2 cellular contexts compared by ENCODE assay signal in the genomic region with DNA sequence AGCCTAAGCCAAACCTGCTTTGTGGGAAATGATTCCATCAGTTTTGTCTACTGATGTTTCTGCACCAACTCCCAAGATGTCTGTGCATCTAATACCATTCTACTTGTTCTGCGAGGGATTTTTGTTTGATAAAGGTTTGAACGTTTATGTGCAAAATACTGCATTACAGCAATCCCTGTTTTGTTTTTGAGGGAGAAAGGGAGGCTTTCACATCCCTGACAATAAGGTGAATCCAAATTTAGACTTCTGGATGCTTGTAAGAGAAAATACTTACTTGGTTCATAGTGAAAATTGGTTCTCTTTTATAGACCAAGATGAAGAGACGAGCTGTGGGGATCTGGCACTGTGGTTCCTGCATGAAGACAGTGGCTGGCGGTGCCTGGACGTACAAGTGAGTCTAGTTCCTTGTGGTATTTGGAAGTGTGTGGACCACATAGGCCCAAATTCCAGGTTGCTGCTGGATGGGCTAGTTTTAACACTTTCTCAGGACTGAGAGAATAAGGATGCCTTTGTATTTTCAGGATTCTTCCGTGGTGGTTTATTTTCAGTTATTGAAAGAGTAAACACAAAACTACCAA.
TF ChIP-seq lines count a peak whose summit lies in the region.

No MANE protein-coding gene starts in this region.

TF ChIP-seq in SK-N-SH, 30 proteins besides CTCF, POLR2A, EP300 and RAD21 (continued from another document):
- TF ChIP-seq, protein P1, sequence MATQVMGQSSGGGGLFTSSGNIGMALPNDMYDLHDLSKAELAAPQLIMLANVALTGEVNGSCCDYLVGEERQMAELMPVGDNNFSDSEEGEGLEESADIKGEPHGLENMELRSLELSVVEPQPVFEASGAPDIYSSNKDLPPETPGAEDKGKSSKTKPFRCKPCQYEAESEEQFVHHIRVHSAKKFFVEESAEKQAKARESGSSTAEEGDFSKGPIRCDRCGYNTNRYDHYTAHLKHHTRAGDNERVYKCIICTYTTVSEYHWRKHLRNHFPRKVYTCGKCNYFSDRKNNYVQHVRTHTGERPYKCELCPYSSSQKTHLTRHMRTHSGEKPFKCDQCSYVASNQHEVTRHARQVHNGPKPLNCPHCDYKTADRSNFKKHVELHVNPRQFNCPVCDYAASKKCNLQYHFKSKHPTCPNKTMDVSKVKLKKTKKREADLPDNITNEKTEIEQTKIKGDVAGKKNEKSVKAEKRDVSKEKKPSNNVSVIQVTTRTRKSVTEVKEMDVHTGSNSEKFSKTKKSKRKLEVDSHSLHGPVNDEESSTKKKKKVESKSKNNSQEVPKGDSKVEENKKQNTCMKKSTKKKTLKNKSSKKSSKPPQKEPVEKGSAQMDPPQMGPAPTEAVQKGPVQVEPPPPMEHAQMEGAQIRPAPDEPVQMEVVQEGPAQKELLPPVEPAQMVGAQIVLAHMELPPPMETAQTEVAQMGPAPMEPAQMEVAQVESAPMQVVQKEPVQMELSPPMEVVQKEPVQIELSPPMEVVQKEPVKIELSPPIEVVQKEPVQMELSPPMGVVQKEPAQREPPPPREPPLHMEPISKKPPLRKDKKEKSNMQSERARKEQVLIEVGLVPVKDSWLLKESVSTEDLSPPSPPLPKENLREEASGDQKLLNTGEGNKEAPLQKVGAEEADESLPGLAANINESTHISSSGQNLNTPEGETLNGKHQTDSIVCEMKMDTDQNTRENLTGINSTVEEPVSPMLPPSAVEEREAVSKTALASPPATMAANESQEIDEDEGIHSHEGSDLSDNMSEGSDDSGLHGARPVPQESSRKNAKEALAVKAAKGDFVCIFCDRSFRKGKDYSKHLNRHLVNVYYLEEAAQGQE (IDR thresholded peaks at IDR 0.05; ENCODE audit: low read depth, low read length) = no peak
- TF ChIP-seq ELF1 (IDR thresholded peaks at IDR 0.05) (no peak), TEAD4 (IDR thresholded peaks at IDR 0.05; ENCODE audit: borderline replicate concordance, insufficient read depth) (no peak), MXI1 (IDR thresholded peaks at IDR 0.05; ENCODE audit: low read depth, low read length) (no peak), NRF1 (IDR thresholded peaks at IDR 0.05; ENCODE audit: low read depth, low read length) (no peak), YY1 (IDR thresholded peaks at IDR 0.05; ENCODE audit: low read depth) (no peak), RXRA (IDR thresholded peaks at IDR 0.05; ENCODE audit: borderline replicate concordance, low read depth) (no peak), MEF2A (IDR thresholded peaks at IDR 0.05; ENCODE audit: borderline replicate concordance, low read depth) (no peak), GATA2 (CRISPR knock-in tag; IDR thresholded peaks at IDR 0.05) (no peak), FOXJ3 (CRISPR knock-in tag; IDR thresholded peaks at IDR 0.05) (no peak), FOXM1 (IDR thresholded peaks at IDR 0.05; ENCODE audit: low read depth) (no peak)
- TF ChIP-seq, protein P2, sequence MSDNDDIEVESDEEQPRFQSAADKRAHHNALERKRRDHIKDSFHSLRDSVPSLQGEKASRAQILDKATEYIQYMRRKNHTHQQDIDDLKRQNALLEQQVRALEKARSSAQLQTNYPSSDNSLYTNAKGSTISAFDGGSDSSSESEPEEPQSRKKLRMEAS (IDR thresholded peaks at IDR 0.05; ENCODE audit: low read depth) = no peak

TF ChIP-seq in SK-N-SH treated with all-trans-retinoic acid at 6 μM for 48 hours, 23 proteins besides CTCF, POLR2A, EP300 and RAD21 (continued from another document):
- TF ChIP-seq, protein P3, sequence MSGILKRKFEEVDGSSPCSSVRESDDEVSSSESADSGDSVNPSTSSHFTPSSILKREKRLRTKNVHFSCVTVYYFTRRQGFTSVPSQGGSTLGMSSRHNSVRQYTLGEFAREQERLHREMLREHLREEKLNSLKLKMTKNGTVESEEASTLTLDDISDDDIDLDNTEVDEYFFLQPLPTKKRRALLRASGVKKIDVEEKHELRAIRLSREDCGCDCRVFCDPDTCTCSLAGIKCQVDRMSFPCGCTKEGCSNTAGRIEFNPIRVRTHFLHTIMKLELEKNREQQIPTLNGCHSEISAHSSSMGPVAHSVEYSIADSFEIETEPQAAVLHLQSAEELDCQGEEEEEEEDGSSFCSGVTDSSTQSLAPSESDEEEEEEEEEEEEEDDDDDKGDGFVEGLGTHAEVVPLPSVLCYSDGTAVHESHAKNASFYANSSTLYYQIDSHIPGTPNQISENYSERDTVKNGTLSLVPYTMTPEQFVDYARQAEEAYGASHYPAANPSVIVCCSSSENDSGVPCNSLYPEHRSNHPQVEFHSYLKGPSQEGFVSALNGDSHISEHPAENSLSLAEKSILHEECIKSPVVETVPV (CRISPR knock-in tag; IDR thresholded peaks at IDR 0.05) = no peak
- TF ChIP-seq ZC3H10 (CRISPR knock-in tag; IDR thresholded peaks at IDR 0.05) (no peak), ZNF565 (CRISPR knock-in tag; conservative IDR thresholded peaks at IDR 0.05; ENCODE audit: low read depth) (no peak), ZNF8 (CRISPR knock-in tag; IDR thresholded peaks at IDR 0.05) (no peak), ARNTL (CRISPR knock-in tag; IDR thresholded peaks at IDR 0.05; ENCODE audit: borderline replicate concordance, low read depth) (no peak), ZNF70 (CRISPR knock-in tag; IDR thresholded peaks at IDR 0.05) (no peak), ESRRG (CRISPR knock-in tag; IDR thresholded peaks at IDR 0.05) (no peak), BACH2 (CRISPR knock-in tag; IDR thresholded peaks at IDR 0.05; ENCODE audit: borderline replicate concordance) (no peak), RARB (CRISPR knock-in tag; IDR thresholded peaks at IDR 0.05) (no peak), TCF4 (CRISPR knock-in tag; IDR thresholded peaks at IDR 0.05; ENCODE audit: borderline replicate concordance) (no peak), SNAI2 (CRISPR knock-in tag; IDR thresholded peaks at IDR 0.05) (no peak), TOX (CRISPR knock-in tag; IDR thresholded peaks at IDR 0.05; ENCODE audit: borderline replicate concordance) (no peak), ZFP3 (CRISPR knock-in tag; IDR thresholded peaks at IDR 0.05) (no peak)
- TF ChIP-seq, protein P4, sequence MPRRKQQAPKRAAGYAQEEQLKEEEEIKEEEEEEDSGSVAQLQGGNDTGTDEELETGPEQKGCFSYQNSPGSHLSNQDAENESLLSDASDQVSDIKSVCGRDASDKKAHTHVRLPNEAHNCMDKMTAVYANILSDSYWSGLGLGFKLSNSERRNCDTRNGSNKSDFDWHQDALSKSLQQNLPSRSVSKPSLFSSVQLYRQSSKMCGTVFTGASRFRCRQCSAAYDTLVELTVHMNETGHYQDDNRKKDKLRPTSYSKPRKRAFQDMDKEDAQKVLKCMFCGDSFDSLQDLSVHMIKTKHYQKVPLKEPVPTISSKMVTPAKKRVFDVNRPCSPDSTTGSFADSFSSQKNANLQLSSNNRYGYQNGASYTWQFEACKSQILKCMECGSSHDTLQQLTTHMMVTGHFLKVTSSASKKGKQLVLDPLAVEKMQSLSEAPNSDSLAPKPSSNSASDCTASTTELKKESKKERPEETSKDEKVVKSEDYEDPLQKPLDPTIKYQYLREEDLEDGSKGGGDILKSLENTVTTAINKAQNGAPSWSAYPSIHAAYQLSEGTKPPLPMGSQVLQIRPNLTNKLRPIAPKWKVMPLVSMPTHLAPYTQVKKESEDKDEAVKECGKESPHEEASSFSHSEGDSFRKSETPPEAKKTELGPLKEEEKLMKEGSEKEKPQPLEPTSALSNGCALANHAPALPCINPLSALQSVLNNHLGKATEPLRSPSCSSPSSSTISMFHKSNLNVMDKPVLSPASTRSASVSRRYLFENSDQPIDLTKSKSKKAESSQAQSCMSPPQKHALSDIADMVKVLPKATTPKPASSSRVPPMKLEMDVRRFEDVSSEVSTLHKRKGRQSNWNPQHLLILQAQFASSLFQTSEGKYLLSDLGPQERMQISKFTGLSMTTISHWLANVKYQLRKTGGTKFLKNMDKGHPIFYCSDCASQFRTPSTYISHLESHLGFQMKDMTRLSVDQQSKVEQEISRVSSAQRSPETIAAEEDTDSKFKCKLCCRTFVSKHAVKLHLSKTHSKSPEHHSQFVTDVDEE (CRISPR knock-in tag; IDR thresholded peaks at IDR 0.05) = no peak
- TF ChIP-seq, protein P5, sequence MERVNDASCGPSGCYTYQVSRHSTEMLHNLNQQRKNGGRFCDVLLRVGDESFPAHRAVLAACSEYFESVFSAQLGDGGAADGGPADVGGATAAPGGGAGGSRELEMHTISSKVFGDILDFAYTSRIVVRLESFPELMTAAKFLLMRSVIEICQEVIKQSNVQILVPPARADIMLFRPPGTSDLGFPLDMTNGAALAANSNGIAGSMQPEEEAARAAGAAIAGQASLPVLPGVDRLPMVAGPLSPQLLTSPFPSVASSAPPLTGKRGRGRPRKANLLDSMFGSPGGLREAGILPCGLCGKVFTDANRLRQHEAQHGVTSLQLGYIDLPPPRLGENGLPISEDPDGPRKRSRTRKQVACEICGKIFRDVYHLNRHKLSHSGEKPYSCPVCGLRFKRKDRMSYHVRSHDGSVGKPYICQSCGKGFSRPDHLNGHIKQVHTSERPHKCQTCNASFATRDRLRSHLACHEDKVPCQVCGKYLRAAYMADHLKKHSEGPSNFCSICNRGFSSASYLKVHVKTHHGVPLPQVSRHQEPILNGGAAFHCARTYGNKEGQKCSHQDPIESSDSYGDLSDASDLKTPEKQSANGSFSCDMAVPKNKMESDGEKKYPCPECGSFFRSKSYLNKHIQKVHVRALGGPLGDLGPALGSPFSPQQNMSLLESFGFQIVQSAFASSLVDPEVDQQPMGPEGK (CRISPR knock-in tag; IDR thresholded peaks at IDR 0.05; ENCODE audit: borderline replicate concordance) = no peak
